Comparison of ENCODE assay signal across 10 cellular contexts in genomic region chr4:6201580-6202091, GRCh38. TPM values are rescaled to one million over a fixed set of nuclear protein-coding genes. Genes with fewer than 3 reads are reported as not detected.
DNase-seq lines count a peak whose midpoint lies in the region; ATAC-seq and TF ChIP-seq lines count a peak whose summit lies in the region.
"Had no signal": no experiment of that assay in that cellular context is flagged by ENCODE, and none has a peak within 500 bp of the region (broad histone marks: within the 10 kb centered on the region; RNA-seq: fewer than 3 reads in every experiment).

No MANE protein-coding gene starts in this region.

- no TSS peak for BruUV-seq in Caco-2 (replicated peaks; lab: Mats Ljungman, UMichigan)

- H3K27me3 Mint-ChIP-seq in glutamatergic neuron (ENCODE audit: unreplicated experiment) (peaks cover 13% of the 10 kb centered on the region), Caco-2 (ENCODE audit: insufficient read depth, unreplicated experiment) (peaks cover 18% of the 10 kb centered on the region)

- intact Hi-C loops in Caco-2 (cut with micrococcal nuclease; ENCODE audit: unreplicated experiment): no loop called here

- H3K27me3 ChIP-seq in Caco-2 (replicated peaks; ENCODE audit: control insufficient read depth, insufficient read depth, low read length): no peaks in the 10 kb centered on the region; the same call in 1 of the 2 replicates

- H3K9me3 ChIP-seq in Caco-2: no peaks in the 10 kb centered on the region

- H3K36me3 Mint-ChIP-seq in glutamatergic neuron (ENCODE audit: unreplicated experiment) (peaks cover 3% of the 10 kb centered on the region), Caco-2 (ENCODE audit: insufficient read depth, unreplicated experiment) (no peaks in the 10 kb centered on the region)

- H3K4me3 Mint-ChIP-seq in glutamatergic neuron (ENCODE audit: unreplicated experiment) (peak overlapping the region; percentile 75), Caco-2 (ENCODE audit: unreplicated experiment) (no peak overlapping the region)

- H3K9me3 Mint-ChIP-seq in glutamatergic neuron (ENCODE audit: unreplicated experiment): peaks cover 14% of the 10 kb centered on the region
- peaks cover 12% of the 10 kb centered on the region for H3K9me3 Mint-ChIP-seq in Caco-2 (ENCODE audit: unreplicated experiment)

- ATAC-seq in GM19328 (IDR thresholded peaks at IDR 0.05; ENCODE audit: unreplicated experiment) (no peak), HG02870 (IDR thresholded peaks at IDR 0.05; ENCODE audit: unreplicated experiment) (no peak)
- ATAC-seq: Panc1 had no signal

- peak; percentile 42 for DNase-seq in CD1c-positive myeloid dendritic cell (ENCODE audit: extremely low spot score)
- peak; percentile 86 for DNase-seq in GM12865 (ENCODE audit: low read depth)
- peak; percentile 11 to 48 for DNase-seq in SHP77 (lab: John Stamatoyannopoulos, UW)
- DNase-seq in glutamatergic neuron: no peak
- DNase-seq in SW 1271 (lab: John Stamatoyannopoulos, UW): no peak
- DNase-seq in Caco-2: no peak
- DNase-seq: NCI-H1105 treated with DMSO at 0.1 percent for 48 hours had no signal

- TF ChIP-seq CTCF in GM12865 (IDR thresholded peaks at IDR 0.05; ENCODE audit: insufficient read depth, low read depth, low read length, missing control alignments): no peak
- no peak for TF ChIP-seq CTCF in glutamatergic neuron (IDR thresholded peaks at IDR 0.05; ENCODE audit: partially characterized antibody, unreplicated experiment)
- TF ChIP-seq CTCF in Caco-2 (IDR thresholded peaks at IDR 0.05; ENCODE audit: insufficient read depth in 1 of 2, low read depth in 1 of 2, low read length in 1 of 2, severe bottlenecking in 1 of 2, unreplicated experiment in 1 of 2): no peak

- no peaks in the 10 kb centered on the region for H3K36me3 ChIP-seq in Caco-2 (ENCODE audit: control insufficient read depth, insufficient read depth, low read length)

- peaks cover 3% of the 10 kb centered on the region for H3K4me1 Mint-ChIP-seq in glutamatergic neuron (ENCODE audit: low read depth, unreplicated experiment)
- no peaks in the 10 kb centered on the region for H3K4me1 Mint-ChIP-seq in Caco-2 (ENCODE audit: low read depth, unreplicated experiment)

- H3K4me1 ChIP-seq in Caco-2: no peaks in the 10 kb centered on the region

- H3K4me3 ChIP-seq in GM12865 (ENCODE audit: low read depth, low read length): peak overlapping the region; percentile 78
- no peak overlapping the region for H3K4me3 ChIP-seq in Caco-2 (ENCODE audit: low read depth, low read length)

- no peak overlapping the region for H3K27ac Mint-ChIP-seq in glutamatergic neuron (ENCODE audit: unreplicated experiment)
- H3K27ac Mint-ChIP-seq in Caco-2 (ENCODE audit: unreplicated experiment): no peak overlapping the region

- CTCF ChIA-PET in Caco-2 (lab: Charles Lee): no interaction called here

- POLR2A ChIA-PET in Caco-2 (lab: Charles Lee): no interaction called here

RNA-seq across cellular contexts. Expression of gene JAKMIP1, which starts 1.3 kb away (rescaled TPM):
- total RNA-seq in glutamatergic neuron (ENCODE audit: unreplicated experiment) (2.4 TPM), Caco-2 (2022) (not detected in 2 replicates)

Comparison
In these comparisons a context has a peak if more than half of its experiments do, and no peak if none do; other contexts are left out.
1. DNase-seq: peak in CD1c-positive myeloid dendritic cell (single experiment), GM12865 (single experiment) and SHP77 (2 of 2); none in glutamatergic neuron (single experiment), SW 1271 (0 of 2) and Caco-2 (0 of 2).